In genomic region chr4:177595413-177595812, GRCh38 we compare ENCODE assay signal across 21 cellular contexts.
"Had no signal": no experiment of that assay in that cellular context is flagged by ENCODE, and none has a peak within 500 bp of the region (broad histone marks: within the 10 kb centered on the region; RNA-seq: fewer than 3 reads in every experiment).

No MANE protein-coding gene starts in this region.

- H3K27ac Mint-ChIP-seq: naive thymus-derived CD8-positive, alpha-beta T cell; natural killer cell treated with Interleukin-12 subunit alpha and Interleukin-12 subunit beta and Interleukin-15 and Interleukin-18, amount 100 ng/mL, for 72 hours; nephron progenitor cell; progenitor cell of endocrine pancreas; stimulated activated memory B cell treated with anti-CD40 and anti-IgM and Interleukin-4, amounts not matched to agents 10 μg/mL and 1 μg/mL and 100 μg/mL, for 72 hours; stimulated activated naive CD8-positive, alpha-beta T cell treated with anti-CD3 and anti-CD28 coated beads, Interleukin-15, amount 100 ng/mL, for 72 hours had no signal

- H2AFZ ChIP-seq: parathyroid adenoma had no signal

- H3K27me3 Mint-ChIP-seq: naive thymus-derived CD8-positive, alpha-beta T cell; natural killer cell treated with Interleukin-12 subunit alpha and Interleukin-12 subunit beta and Interleukin-15 and Interleukin-18, amount 100 ng/mL, for 72 hours; progenitor cell of endocrine pancreas; stimulated activated memory B cell treated with anti-CD40 and anti-IgM and Interleukin-4, amounts not matched to agents 10 μg/mL and 1 μg/mL and 100 μg/mL, for 72 hours; stimulated activated naive CD8-positive, alpha-beta T cell treated with anti-CD3 and anti-CD28 coated beads, Interleukin-15, amount 100 ng/mL, for 72 hours had no signal

- H3K79me2 ChIP-seq: parathyroid adenoma had no signal

- H3K4me3 Mint-ChIP-seq: naive thymus-derived CD8-positive, alpha-beta T cell; natural killer cell treated with Interleukin-12 subunit alpha and Interleukin-12 subunit beta and Interleukin-15 and Interleukin-18, amount 100 ng/mL, for 72 hours; nephron progenitor cell; neural progenitor cell; stimulated activated memory B cell treated with anti-CD40 and anti-IgM and Interleukin-4, amounts not matched to agents 10 μg/mL and 1 μg/mL and 100 μg/mL, for 72 hours; stimulated activated naive CD8-positive, alpha-beta T cell treated with anti-CD3 and anti-CD28 coated beads, Interleukin-15, amount 100 ng/mL, for 72 hours had no signal

- H3K36me3 Mint-ChIP-seq: natural killer cell treated with Interleukin-12 subunit alpha and Interleukin-12 subunit beta and Interleukin-15 and Interleukin-18, amount 100 ng/mL, for 72 hours; neural progenitor cell; stimulated activated memory B cell treated with anti-CD40 and anti-IgM and Interleukin-4, amounts not matched to agents 10 μg/mL and 1 μg/mL and 100 μg/mL, for 72 hours had no signal

- H3K27ac ChIP-seq: neural progenitor cell, ovary, parathyroid adenoma, psoas muscle, right lobe of liver, sigmoid colon, spleen, suprapubic skin, testis, tibial artery, transverse colon, upper lobe of left lung, vagina had no signal

- H3K4me1 ChIP-seq: parathyroid adenoma, psoas muscle, right lobe of liver, sigmoid colon, spleen, suprapubic skin, testis, tibial artery, transverse colon, upper lobe of left lung, vagina had no signal

- H3K36me3 ChIP-seq: neural progenitor cell, ovary, right lobe of liver, sigmoid colon, spleen, suprapubic skin, tibial artery, transverse colon, upper lobe of left lung, vagina had no signal

- H3K9me3 ChIP-seq: ovary, psoas muscle, right lobe of liver, sigmoid colon, spleen, suprapubic skin, testis, tibial artery, transverse colon, upper lobe of left lung, vagina had no signal

- H3K4me3 ChIP-seq: neural progenitor cell, ovary, psoas muscle, right lobe of liver, sigmoid colon, spleen, suprapubic skin, testis, tibial artery, transverse colon, upper lobe of left lung, vagina had no signal

- H3K4me2 ChIP-seq: neural progenitor cell had no signal

- H3K9ac ChIP-seq: neural progenitor cell, parathyroid adenoma had no signal

- H3K9me3 Mint-ChIP-seq: nephron progenitor cell; neural progenitor cell; stimulated activated memory B cell treated with anti-CD40 and anti-IgM and Interleukin-4, amounts not matched to agents 10 μg/mL and 1 μg/mL and 100 μg/mL, for 72 hours; stimulated activated naive CD8-positive, alpha-beta T cell treated with anti-CD3 and anti-CD28 coated beads, Interleukin-15, amount 100 ng/mL, for 72 hours had no signal

- H3K4me1 Mint-ChIP-seq: naive thymus-derived CD8-positive, alpha-beta T cell; nephron progenitor cell; stimulated activated memory B cell treated with anti-CD40 and anti-IgM and Interleukin-4, amounts not matched to agents 10 μg/mL and 1 μg/mL and 100 μg/mL, for 72 hours had no signal

- H3K27me3 ChIP-seq: neural progenitor cell, ovary, right lobe of liver, sigmoid colon, spleen, suprapubic skin, testis, tibial artery, transverse colon, upper lobe of left lung, vagina had no signal

- ATAC-seq: naive thymus-derived CD8-positive, alpha-beta T cell; stimulated activated memory B cell treated with anti-CD40 and anti-IgM and Interleukin-4, amounts not matched to agents 10 μg/mL and 1 μg/mL and 100 μg/mL, for 72 hours had no signal

- DNase-seq: naive thymus-derived CD8-positive, alpha-beta T cell; nephron progenitor cell; ovary; right cardiac atrium; right lobe of liver; sigmoid colon; spleen; stimulated activated naive CD4-positive, alpha-beta T cell; testis; tibial artery; transverse colon; upper lobe of left lung had no signal
